In the genomic region with DNA sequence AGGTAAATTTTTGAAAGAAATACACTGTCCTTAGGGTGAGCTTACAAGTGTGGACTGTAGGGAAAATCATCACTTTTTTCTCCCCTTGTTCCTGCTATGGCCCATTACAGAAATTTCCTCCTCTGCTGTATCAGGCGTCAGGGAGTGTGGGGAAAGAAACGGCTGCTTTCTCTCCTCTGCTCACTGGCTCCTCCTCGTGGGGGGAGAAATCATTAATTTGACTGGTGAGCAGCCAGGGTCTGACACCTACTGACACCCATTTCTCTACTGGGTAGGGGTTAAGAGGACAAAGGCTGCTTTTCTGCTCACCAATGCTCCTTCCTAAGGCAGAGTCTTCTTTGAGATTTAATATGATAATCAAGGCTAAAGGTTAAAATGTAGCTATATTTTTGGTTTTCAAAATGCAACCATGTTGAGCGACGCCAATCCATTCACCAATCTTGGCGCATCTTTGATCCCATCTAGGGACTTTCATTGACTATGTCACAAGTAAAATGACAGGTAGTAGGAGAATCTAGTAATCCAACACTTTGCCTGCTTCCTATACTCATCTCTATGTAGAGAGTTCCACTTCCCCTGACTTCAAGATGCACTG, we compare ENCODE assay signal across 8 cellular contexts. TPM values are rescaled to one million over a fixed set of nuclear protein-coding genes. Genes with fewer than 3 reads are reported as not detected.
DNase-seq lines count a peak whose midpoint lies in the region; ATAC-seq lines count a peak whose summit lies in the region.

No MANE protein-coding gene starts in this region.

- no peaks in the 10 kb centered on the region for H3K9me3 Mint-ChIP-seq in stimulated activated memory B cell treated with anti-CD40 and anti-IgM and Interleukin-4, amounts not matched to agents 10 μg/mL and 1 μg/mL and 100 μg/mL, for 72 hours

- in situ Hi-C loops in T47D (cut with HindIII; ENCODE audit: low pct_unique_long_range_greater_than_20kb, low sequenced_read_pairs): no loop called here

- no peak overlapping the region for H3K4me3 Mint-ChIP-seq in stimulated activated memory B cell treated with anti-CD40 and anti-IgM and Interleukin-4, amounts not matched to agents 10 μg/mL and 1 μg/mL and 100 μg/mL, for 72 hours

- intact Hi-C loops in left colon (cut with DNase I, micrococcal nuclease): no loop called here

- no peak overlapping the region for H3K27ac Mint-ChIP-seq in stimulated activated memory B cell treated with anti-CD40 and anti-IgM and Interleukin-4, amounts not matched to agents 10 μg/mL and 1 μg/mL and 100 μg/mL, for 72 hours

- peaks cover 32% of the 10 kb centered on the region for H3K36me3 Mint-ChIP-seq in stimulated activated memory B cell treated with anti-CD40 and anti-IgM and Interleukin-4, amounts not matched to agents 10 μg/mL and 1 μg/mL and 100 μg/mL, for 72 hours

- H3K27me3 Mint-ChIP-seq in stimulated activated memory B cell treated with anti-CD40 and anti-IgM and Interleukin-4, amounts not matched to agents 10 μg/mL and 1 μg/mL and 100 μg/mL, for 72 hours: no peaks in the 10 kb centered on the region

- H3K4me1 Mint-ChIP-seq in stimulated activated memory B cell treated with anti-CD40 and anti-IgM and Interleukin-4, amounts not matched to agents 10 μg/mL and 1 μg/mL and 100 μg/mL, for 72 hours: peaks cover 10% of the 10 kb centered on the region

- DNase-seq in NCI-H2227 (lab: John Stamatoyannopoulos, UW; ENCODE audit: unreplicated experiment) (peak; percentile 50), NCI-H2227 treated with DMSO at 0.1 percent for 48 hours (lab: John Stamatoyannopoulos, UW) (no peak), HuH-7 (ENCODE audit: low spot score) (peak; percentile 62), UCSD-AML1 (lab: John Stamatoyannopoulos, UW; ENCODE audit: unreplicated experiment) (peak; percentile 28), T47D (ENCODE audit: low read depth in 1 of 2, low spot score in 1 of 2) (peak; percentile 18 to 50), left colon (peak in 1 of 2 donors; percentile 59)
- DNase-seq in stimulated activated CD8-positive, alpha-beta memory T cell treated with anti-CD3 and anti-CD28 coated beads, Interleukin-12 subunit alpha, Interleukin-12 subunit beta, amount 100 ng/mL, for 4 hours (ENCODE audit: low read depth): peak; percentile 3

- peak; percentile 78 for ATAC-seq in left colon
- ATAC-seq in stimulated activated memory B cell treated with anti-CD40 and anti-IgM and Interleukin-4, amounts not matched to agents 10 μg/mL and 1 μg/mL and 100 μg/mL, for 72 hours: no peak

RNA-seq across cellular contexts. Expression of a gene that starts 25.1 kb away (rescaled TPM):
- 10 to 100 TPM; 17.6 to 23.8 TPM for total RNA-seq in left colon
